In genomic region chr10:112852308-112852707, GRCh38 we compare ENCODE assay signal across 2 cellular contexts.
TF ChIP-seq lines count a peak whose summit lies in the region.

No MANE protein-coding gene starts in this region.

TF ChIP-seq in liver, 16 proteins besides CTCF, POLR2A, EP300 and RAD21:
- no peak for TF ChIP-seq REST (IDR thresholded peaks at IDR 0.05)
- no peak for TF ChIP-seq HNF4G (IDR thresholded peaks at IDR 0.05)
- TF ChIP-seq RXRA (IDR thresholded peaks at IDR 0.05), result peak; percentile 78 to 87
- no peak for TF ChIP-seq FOXA2 (IDR thresholded peaks at IDR 0.05)
- TF ChIP-seq HNF4A (conservative IDR thresholded peaks at IDR 0.05), result no peak
- peak; percentile 17 for TF ChIP-seq FOXA1 (IDR thresholded peaks at IDR 0.05)
TF ChIP-seq in liver: peak in this region for 2.

TF ChIP-seq in HepG2, 621 proteins besides CTCF, POLR2A, EP300 and RAD21 (continued from another document):
- TF ChIP-seq GABPB1 (CRISPR knock-in tag; IDR thresholded peaks at IDR 0.05) (no peak), NFKBIZ (CRISPR knock-in tag; IDR thresholded peaks at IDR 0.05) (no peak), ZNF75D (CRISPR knock-in tag; IDR thresholded peaks at IDR 0.05; ENCODE audit: borderline replicate concordance) (no peak), TBL1XR1 (IDR thresholded peaks at IDR 0.05; ENCODE audit: borderline replicate concordance, low read length, partially characterized antibody) (no peak), PRDM15 (CRISPR knock-in tag; IDR thresholded peaks at IDR 0.05) (no peak), POGZ (CRISPR knock-in tag; IDR thresholded peaks at IDR 0.05) (no peak), MXD4 (CRISPR knock-in tag; IDR thresholded peaks at IDR 0.05) (no peak), ZFP90 (CRISPR knock-in tag; IDR thresholded peaks at IDR 0.05; ENCODE audit: borderline replicate concordance) (no peak), CCAR2 (optimal IDR thresholded peaks at IDR 0.05; ENCODE audit: low read depth, low read length) (no peak), ZNF615 (CRISPR knock-in tag; IDR thresholded peaks at IDR 0.05; ENCODE audit: borderline replicate concordance) (no peak), TBX2 (CRISPR knock-in tag; IDR thresholded peaks at IDR 0.05; ENCODE audit: borderline replicate concordance) (no peak), REST (IDR thresholded peaks at IDR 0.05; ENCODE audit: borderline replicate concordance in 1 of 2, low read depth in 1 of 2, low read length in 2 of 2) (no peak)
